Comparison of ENCODE assay signal across 11 cellular contexts in the genomic region with DNA sequence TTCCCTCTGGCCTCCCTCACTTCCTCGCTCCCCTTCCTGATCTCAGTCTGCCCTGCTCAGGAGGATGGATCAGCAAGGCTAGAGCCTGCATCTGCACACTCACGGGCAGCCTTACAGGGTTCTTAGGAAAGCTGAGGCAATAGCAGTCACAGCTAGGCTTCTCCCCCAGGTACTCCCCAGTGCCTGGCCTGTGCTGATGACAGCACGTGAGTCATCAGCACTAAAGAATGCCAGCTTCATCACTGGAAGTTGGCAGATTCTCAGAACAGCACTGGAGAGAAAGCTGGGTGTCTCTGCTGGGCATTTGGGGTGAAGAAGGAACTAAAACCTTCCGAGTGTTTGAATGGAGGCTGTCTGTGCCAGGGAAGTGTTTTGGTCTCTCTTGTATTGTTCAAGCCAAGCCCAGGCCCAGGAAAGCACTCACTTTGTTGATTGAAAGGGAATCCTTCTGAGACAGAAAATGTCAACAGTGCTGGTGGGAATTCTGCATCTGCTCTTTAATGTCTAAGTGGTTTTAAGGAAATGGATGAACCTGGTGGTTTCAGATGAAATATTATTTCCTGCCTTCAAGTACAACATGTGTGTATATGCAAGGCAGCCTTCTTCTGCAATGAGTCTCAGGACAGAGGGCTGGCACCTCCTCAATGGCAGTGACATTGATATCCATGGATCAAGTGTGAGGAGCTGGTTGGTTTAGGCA.
A peak's percentile ranks its signal among the peaks of the same experiment; 100 is the strongest.
DNase-seq lines count a peak whose midpoint lies in the region; ATAC-seq and TF ChIP-seq lines count a peak whose summit lies in the region.
"Had no signal": no experiment of that assay in that cellular context is flagged by ENCODE, and none has a peak within 500 bp of the region (broad histone marks: within the 10 kb centered on the region; RNA-seq: fewer than 3 reads in every experiment).

No MANE protein-coding gene starts in this region.

- DNase-seq in activated CD4-positive, alpha-beta memory T cell treated with anti-CD3 and anti-CD28 coated beads for 36 hours, result peak; percentile 9
- no peak for DNase-seq in activated CD4-positive, alpha-beta memory T cell treated with anti-CD3 and anti-CD28 coated beads, Interleukin-2, amount 10 ng/mL, durations not matched to agents 7 days and 5 days
- DNase-seq in NCI-H226 (peak; percentile 78), epithelial cell of proximal tubule (ENCODE audit: low read depth) (peak; percentile 52), pons (ENCODE audit: low spot score) (peak; percentile 49)
- DNase-seq in activated naive CD4-positive, alpha-beta T cell (lab: John Stamatoyannopoulos, UW), result no peak
- DNase-seq: CD8-positive, alpha-beta T cell had no signal

- ATAC-seq in HG02970 (IDR thresholded peaks at IDR 0.05; ENCODE audit: low FRiP score, unreplicated experiment), result no peak
- ATAC-seq in GM18873 (IDR thresholded peaks at IDR 0.05; ENCODE audit: low FRiP score, unreplicated experiment), result no peak
- ATAC-seq: CD8-positive, alpha-beta T cell had no signal

- no peak overlapping the region for H3K4me3 Mint-ChIP-seq in activated CD4-positive, alpha-beta memory T cell treated with anti-CD3 and anti-CD28 coated beads for 36 hours
- no peak overlapping the region for H3K4me3 Mint-ChIP-seq in activated CD4-positive, alpha-beta memory T cell treated with anti-CD3 and anti-CD28 coated beads, Interleukin-2, amount 10 ng/mL, durations not matched to agents 7 days and 5 days
- H3K4me3 Mint-ChIP-seq: CD8-positive, alpha-beta T cell; central memory CD8-positive, alpha-beta T cell; IgD-negative memory B cell had no signal

- H3K27me3 Mint-ChIP-seq in activated CD4-positive, alpha-beta memory T cell treated with anti-CD3 and anti-CD28 coated beads for 36 hours, result peaks cover 10% of the 10 kb centered on the region
- H3K27me3 Mint-ChIP-seq in activated CD4-positive, alpha-beta memory T cell treated with anti-CD3 and anti-CD28 coated beads, Interleukin-2, amount 10 ng/mL, durations not matched to agents 7 days and 5 days, result peaks cover 9% of the 10 kb centered on the region

- no peaks in the 10 kb centered on the region for H3K4me1 Mint-ChIP-seq in activated CD4-positive, alpha-beta memory T cell treated with anti-CD3 and anti-CD28 coated beads for 36 hours (ENCODE audit: low read depth)
- H3K4me1 Mint-ChIP-seq in activated CD4-positive, alpha-beta memory T cell treated with anti-CD3 and anti-CD28 coated beads, Interleukin-2, amount 10 ng/mL, durations not matched to agents 7 days and 5 days, result no peaks in the 10 kb centered on the region
- H3K4me1 Mint-ChIP-seq: central memory CD8-positive, alpha-beta T cell; IgD-negative memory B cell had no signal

- no peaks in the 10 kb centered on the region for H3K36me3 Mint-ChIP-seq in activated CD4-positive, alpha-beta memory T cell treated with anti-CD3 and anti-CD28 coated beads for 36 hours
- no peaks in the 10 kb centered on the region for H3K36me3 Mint-ChIP-seq in activated CD4-positive, alpha-beta memory T cell treated with anti-CD3 and anti-CD28 coated beads, Interleukin-2, amount 10 ng/mL, durations not matched to agents 7 days and 5 days (ENCODE audit: low read depth)
- H3K36me3 Mint-ChIP-seq: CD8-positive, alpha-beta T cell had no signal

- H3K27ac Mint-ChIP-seq in activated CD4-positive, alpha-beta memory T cell treated with anti-CD3 and anti-CD28 coated beads for 36 hours, result no peak overlapping the region
- no peak overlapping the region for H3K27ac Mint-ChIP-seq in activated CD4-positive, alpha-beta memory T cell treated with anti-CD3 and anti-CD28 coated beads, Interleukin-2, amount 10 ng/mL, durations not matched to agents 7 days and 5 days
- H3K27ac Mint-ChIP-seq: CD8-positive, alpha-beta T cell had no signal

- H3K9me3 Mint-ChIP-seq in activated CD4-positive, alpha-beta memory T cell treated with anti-CD3 and anti-CD28 coated beads for 36 hours, result no peaks in the 10 kb centered on the region
- no peaks in the 10 kb centered on the region for H3K9me3 Mint-ChIP-seq in activated CD4-positive, alpha-beta memory T cell treated with anti-CD3 and anti-CD28 coated beads, Interleukin-2, amount 10 ng/mL, durations not matched to agents 7 days and 5 days
- H3K9me3 Mint-ChIP-seq: CD8-positive, alpha-beta T cell; central memory CD8-positive, alpha-beta T cell had no signal

- POLR2A ChIA-PET in activated CD4-positive, alpha-beta memory T cell treated with anti-CD3 and anti-CD28 coated beads for 36 hours (lab: Charles Lee), result no interaction called here
- POLR2A ChIA-PET in activated CD4-positive, alpha-beta memory T cell treated with anti-CD3 and anti-CD28 coated beads, Interleukin-2, amount 10 ng/mL, durations not matched to agents 7 days and 5 days (lab: Charles Lee), result interaction anchor here (1.0 kb wide), 1 partner anchor 512 kb away, joined by 3 read pairs; no protein-coding TSS in a partner anchor

- intact Hi-C loops in activated CD4-positive, alpha-beta memory T cell treated with anti-CD3 and anti-CD28 coated beads for 36 hours (cut with micrococcal nuclease), result no loop called here

- CTCF ChIA-PET in activated CD4-positive, alpha-beta memory T cell treated with anti-CD3 and anti-CD28 coated beads for 36 hours (lab: Charles Lee), result no interaction called here
- CTCF ChIA-PET in activated CD4-positive, alpha-beta memory T cell treated with anti-CD3 and anti-CD28 coated beads, Interleukin-2, amount 10 ng/mL, durations not matched to agents 7 days and 5 days (lab: Charles Lee), result no interaction called here

- no peak for TF ChIP-seq CTCF in epithelial cell of proximal tubule (conservative IDR thresholded peaks at IDR 0.05; ENCODE audit: low read depth, low read length)

- no peak overlapping the region for H3K4me3 ChIP-seq in epithelial cell of proximal tubule (ENCODE audit: low read depth, low read length)

Comparison
In these comparisons a context has a peak if more than half of its experiments do, and no peak if none do; other contexts are left out.
1. DNase-seq: peak in activated CD4-positive, alpha-beta memory T cell treated with anti-CD3 and anti-CD28 coated beads for 36 hours (single experiment), NCI-H226 (single experiment), epithelial cell of proximal tubule (single experiment) and pons (single experiment); none in activated CD4-positive, alpha-beta memory T cell treated with anti-CD3 and anti-CD28 coated beads, Interleukin-2, amount 10 ng/mL, durations not matched to agents 7 days and 5 days (single experiment) and activated naive CD4-positive, alpha-beta T cell (0 of 4).